23 cellular contexts compared by ENCODE assay signal in genomic region chr3:66396161-66396760, GRCh38.
A peak's percentile ranks its signal among the peaks of the same experiment; 100 is the strongest.
DNase-seq lines count a peak whose midpoint lies in the region; ATAC-seq and TF ChIP-seq lines count a peak whose summit lies in the region.
"Had no signal": no experiment of that assay in that cellular context is flagged by ENCODE, and none has a peak within 500 bp of the region (broad histone marks: within the 10 kb centered on the region; RNA-seq: fewer than 3 reads in every experiment).

No MANE protein-coding gene starts in this region.

- no peaks in the 10 kb centered on the region for H3K9me2 ChIP-seq in OCI-LY7 (ENCODE audit: insufficient read depth, low read length)
- H3K9me2 ChIP-seq in MM.1S (replicated peaks; ENCODE audit: insufficient read depth, low read length), result no peaks in the 10 kb centered on the region

- TF ChIP-seq CTCF in coronary artery (IDR thresholded peaks at IDR 0.05), result no peak
- no peak for TF ChIP-seq CTCF in tibial artery (IDR thresholded peaks at IDR 0.05)
- TF ChIP-seq CTCF in OCI-LY7 (conservative IDR thresholded peaks at IDR 0.05; ENCODE audit: low read length), result no peak
- no peak for TF ChIP-seq CTCF in MM.1S (IDR thresholded peaks at IDR 0.05; ENCODE audit: low read length)

- H3K36me3 ChIP-seq in tibial artery (peaks cover 16 to 66% (median 40%) of the 10 kb centered on the region in 3 donors), OCI-LY7 (ENCODE audit: insufficient read depth, low read length) (peaks cover 100% of the 10 kb centered on the region), MM.1S (replicated peaks; ENCODE audit: insufficient read depth, low read length) (no peaks in the 10 kb centered on the region; the same call in 1 of the 2 replicates)
- H3K36me3 ChIP-seq: SJCRH30 had no signal

- no peaks in the 10 kb centered on the region for H3K27me3 ChIP-seq in right cardiac atrium (ENCODE audit: control insufficient read depth, insufficient read depth)
- no peaks in the 10 kb centered on the region for H3K27me3 ChIP-seq in tibial artery
- no peaks in the 10 kb centered on the region for H3K27me3 ChIP-seq in MM.1S (replicated peaks; ENCODE audit: insufficient read depth, low read length)
- H3K27me3 ChIP-seq: gastroesophageal sphincter, SJCRH30 had no signal

- POLR2A ChIA-PET in OCI-LY7 (lab: Charles Lee), result no interaction called here

- H3K4me2 ChIP-seq in OCI-LY7 (ENCODE audit: low read length) (no peak overlapping the region), MM.1S (ENCODE audit: low read depth, low read length) (no peak overlapping the region)
- H3K4me2 ChIP-seq: A549 had no signal

- WGBS in right cardiac atrium, result 94% methylated on average over 13 of the region's 13 CpGs

- no TSS peak for BruUV-seq in OCI-LY7 (replicated peaks; lab: Mats Ljungman, UMichigan)

- intact Hi-C loops in Right ventricle myocardium superior (cut with DNase I) (no loop called here), right cardiac atrium (cut with DNase I) (no loop called here), tibial artery (cut with DNase I; ENCODE audit: low total_unique reads) (no loop called here), OCI-LY7 (cut with micrococcal nuclease; ENCODE audit: unreplicated experiment) (no loop called here)

- H3F3A ChIP-seq in MM.1S (ENCODE audit: insufficient read depth, low read length), result no peaks in the 10 kb centered on the region

- H3K79me2 ChIP-seq in OCI-LY7 (ENCODE audit: insufficient read depth, low read depth, low read length) (no peaks in the 10 kb centered on the region), MM.1S (ENCODE audit: low read length) (no peaks in the 10 kb centered on the region)

- H3K4me1 ChIP-seq in right cardiac atrium (ENCODE audit: control insufficient read depth, insufficient read depth, low read length) (peaks cover 8% of the 10 kb centered on the region), tibial artery (peaks cover 0 to 82% (median 63%) of the 10 kb centered on the region in 4 donors), OCI-LY7 (ENCODE audit: insufficient read depth, low read length, poor library complexity, severe bottlenecking) (peaks cover 6% of the 10 kb centered on the region), MM.1S (ENCODE audit: low read length) (no peaks in the 10 kb centered on the region; the same call in 1 of the 2 replicates)
- H3K4me1 ChIP-seq: A549 had no signal

- H3K9me3 ChIP-seq in right cardiac atrium (ENCODE audit: control insufficient read depth, low read length), result no peaks in the 10 kb centered on the region
- H3K9me3 ChIP-seq in tibial artery, result no peaks in the 10 kb centered on the region
- H3K9me3 ChIP-seq in OCI-LY7 (ENCODE audit: low read length), result no peaks in the 10 kb centered on the region
- no peaks in the 10 kb centered on the region for H3K9me3 ChIP-seq in MM.1S (replicated peaks; ENCODE audit: insufficient read depth, low read length)
- H3K9me3 ChIP-seq: A549, gastroesophageal sphincter, SJCRH30 had no signal

- H4K20me1 ChIP-seq in OCI-LY7 (ENCODE audit: insufficient read depth, low read length), result 0 out of 2 replicates have a peak, but pooled peaks cover 2% of the 10 kb centered on the region
- no peaks in the 10 kb centered on the region; the same call in 1 of the 2 replicates for H4K20me1 ChIP-seq in MM.1S (ENCODE audit: insufficient read depth, low read length)

- DNase-seq in Right ventricle myocardium superior (peak; percentile 6), right cardiac atrium (no peak), coronary artery (ENCODE audit: low spot score) (no peak), mesenteric fat pad (ENCODE audit: low spot score) (peak; percentile 49), tibial artery (peak in 1 of 2 donors; percentile 16), EL (no peak), OCI-LY7 (ENCODE audit: low spot score) (no peak), MM.1S (no peak)
- DNase-seq: activated CD4-positive, CD25-positive, alpha-beta regulatory T cell treated with anti-CD3 and anti-CD28 coated beads, Interleukin-2, amount 50 U/mL, for 72 hours; KBM-7; NCI-H1694; NCI-H2227 treated with DMSO at 0.1 percent for 48 hours; NCI-H748 treated with DMSO at 0.1 percent for 48 hours; OCI-M1; SJCRH30; stimulated activated CD4-positive, alpha-beta T cell treated with anti-CD3 and anti-CD28 coated beads, Interleukin-2, amount 100 ng/mL, for 48 hours; stimulated activated naive CD4-positive, alpha-beta T cell treated with Interleukin-2 at 50 U/mL for 16 hours; T-cell had no signal

- H2AFZ ChIP-seq in OCI-LY7 (ENCODE audit: low read length) (no peak overlapping the region), MM.1S (ENCODE audit: low read length) (no peak overlapping the region)

- ATAC-seq in Right ventricle myocardium superior (ENCODE audit: poor library complexity) (no peak), right cardiac atrium (no peak)
- ATAC-seq: A549; activated naive CD4-positive, alpha-beta T cell treated with anti-CD3 and anti-CD28 coated beads, Interleukin-2, amount 50 U/mL, for 72 hours; gastroesophageal sphincter; HCT116; T-cell had no signal

- CTCF ChIA-PET in OCI-LY7 (lab: Charles Lee; ENCODE audit: unreplicated experiment), result no interaction called here

- H3K9ac ChIP-seq in MM.1S (ENCODE audit: low read length), result no peak overlapping the region

- H3K4me3 ChIP-seq in right cardiac atrium (ENCODE audit: low read length), result no peak overlapping the region
- no peak overlapping the region for H3K4me3 ChIP-seq in coronary artery
- no peak overlapping the region for H3K4me3 ChIP-seq in tibial artery
- no peak overlapping the region for H3K4me3 ChIP-seq in OCI-LY7 (ENCODE audit: low read depth, low read length, poor library complexity, severe bottlenecking)
- no peak overlapping the region for H3K4me3 ChIP-seq in MM.1S (ENCODE audit: low read length)
- H3K4me3 ChIP-seq: A549, gastroesophageal sphincter, SJCRH30 had no signal

- H3K27ac ChIP-seq in right cardiac atrium (ENCODE audit: low read length) (no peak overlapping the region), coronary artery (peak overlapping the region; percentile 23 to 89), tibial artery (peak overlapping the region; percentile 73), OCI-LY7 (ENCODE audit: low read depth, low read length, poor library complexity, severe bottlenecking) (no peak overlapping the region), MM.1S (ENCODE audit: low read length) (no peak overlapping the region)
- H3K27ac ChIP-seq: A549, C4-2B, gastroesophageal sphincter, SJCRH30 had no signal

Comparison
In these comparisons a context has a peak if more than half of its experiments do, and no peak if none do; other contexts are left out.
1. DNase-seq: peak in Right ventricle myocardium superior (single experiment) and mesenteric fat pad (single experiment); none in right cardiac atrium (0 of 3), coronary artery (single experiment), EL (single experiment), OCI-LY7 (single experiment) and MM.1S (single experiment).
2. H3K27ac ChIP-seq: peak in coronary artery (2 of 2) and tibial artery (2 of 2); none in right cardiac atrium (single experiment), OCI-LY7 (single experiment) and MM.1S (single experiment).